In genomic region chr10:122242266-122242665, GRCh38 we compare ENCODE assay signal across 11 cellular contexts. TPM values are rescaled to one million over a fixed set of nuclear protein-coding genes. Genes with fewer than 3 reads are reported as not detected.
"Had no signal": no experiment of that assay in that cellular context is flagged by ENCODE, and none has a peak within 500 bp of the region (broad histone marks: within the 10 kb centered on the region; RNA-seq: fewer than 3 reads in every experiment).

No MANE protein-coding gene starts in this region.

- ATAC-seq: GM23338, HCT116 had no signal

- H3K4me3 ChIP-seq: GM23248, GM23338, HAP-1 had no signal

- H3K27ac Mint-ChIP-seq: GM23338, HFFc6 had no signal

- DNase-seq: GM23248, GOT3, H7, H9, HCEC 1CT, HFFc6 had no signal

- H3K9me3 Mint-ChIP-seq: GM23338, H9, HFFc6 had no signal

- H3K4me3 Mint-ChIP-seq: GM23338, H9, HFFc6 had no signal

- H3K27ac ChIP-seq: GM23248 had no signal

- H3K9me3 ChIP-seq: HAP-1 had no signal

- H3K4me1 ChIP-seq: HAP-1 had no signal

RNA-seq across cellular contexts. Expression of gene BTBD16, which starts 28.8 kb away (rescaled TPM):
- total RNA-seq: GM23248, GM23338, H1, H4, H9, HFFc6 had no signal
- polyA plus RNA-seq: GM23248, GM23338 had no signal
